Comparison of ENCODE assay signal across 9 cellular contexts in genomic region chr1:78840447-78841251, GRCh38.
DNase-seq lines count a peak whose midpoint lies in the region; ATAC-seq, FAIRE-seq and TF ChIP-seq lines count a peak whose summit lies in the region.
"Had no signal": no experiment of that assay in that cellular context is flagged by ENCODE, and none has a peak within 500 bp of the region (broad histone marks: within the 10 kb centered on the region; RNA-seq: fewer than 3 reads in every experiment).

No MANE protein-coding gene starts in this region.

- TF ChIP-seq CTCF in GM12865 (IDR thresholded peaks at IDR 0.05; ENCODE audit: insufficient read depth, low read depth, low read length, missing control alignments): no peak
- no peak for TF ChIP-seq CTCF in GM12878 (IDR thresholded peaks at IDR 0.05 in 2 of 3, conservative IDR thresholded peaks at IDR 0.05 in 1 of 3; ENCODE audit: control insufficient read depth in 2 of 3, extremely low read depth in 1 of 3, insufficient read depth in 1 of 3, low read depth in 3 of 3, low read length in 3 of 3)
- TF ChIP-seq CTCF in CD14-positive monocyte (IDR thresholded peaks at IDR 0.05): no peak

- H3K4me3 Mint-ChIP-seq in CD14-positive monocyte: no peak overlapping the region

- no peaks in the 10 kb centered on the region for H3K27me3 Mint-ChIP-seq in CD14-positive monocyte (ENCODE audit: low read depth in 3 of 3)

- H3K4me2 ChIP-seq in GM12878 (ENCODE audit: control insufficient read depth, insufficient read depth) (no peak overlapping the region), neuronal stem cell (ENCODE audit: insufficient read depth, low read length, poor library complexity, severe bottlenecking) (no peak overlapping the region)

- WGBS in GM12878 (ENCODE audit: insufficient coverage, insufficient replicate concordance, low lambda C conversion rate, missing lambda C conversion rate): 18% methylated on average over 8 of the region's 8 CpGs
- WGBS in neuronal stem cell (ENCODE audit: extremely low coverage in 2 of 2, insufficient read length in 2 of 2, insufficient replicate concordance in 1 of 2), 2 donors: no CpG with 5 or more reads among the region's 8 CpGs

- H3K27me3 ChIP-seq in MG63: no peaks in the 10 kb centered on the region
- no peaks in the 10 kb centered on the region for H3K27me3 ChIP-seq in GM12878 (replicated peaks in 1 of 2; ENCODE audit: control insufficient read depth in 2 of 2, insufficient read depth in 2 of 2, low read length in 1 of 2)
- H3K27me3 ChIP-seq in neuronal stem cell (ENCODE audit: control insufficient read depth in 3 of 3, insufficient read depth in 3 of 3, low read depth in 1 of 3, low read length in 3 of 3): no peaks in the 10 kb centered on the region

- no peak overlapping the region for H4K8ac ChIP-seq in neuronal stem cell (ENCODE audit: low read depth, low read length)

- H2AFZ ChIP-seq in GM12878 (ENCODE audit: control insufficient read depth, low read depth, low read length): no peak overlapping the region
- H2AFZ ChIP-seq in neuronal stem cell (ENCODE audit: low read length): peak overlapping the region; percentile 48

- no peaks in the 10 kb centered on the region for H3K79me2 ChIP-seq in GM12878 (ENCODE audit: control insufficient read depth, insufficient read depth, low read length)

- intact Hi-C loops in GM12878 (cut with micrococcal nuclease; ENCODE audit: unreplicated experiment) (no loop called here), CD14-positive monocyte (cut with micrococcal nuclease) (loop anchor here in 1 of 2 donors (5.0 kb wide), 1 partner anchor 512 kb away; no protein-coding TSS in a partner anchor)

- H3K9me3 ChIP-seq in MG63 (no peaks in the 10 kb centered on the region; the same call in 1 of the 2 replicates), GM12878 (replicated peaks; ENCODE audit: control insufficient read depth, insufficient read depth, low read length) (no peaks in the 10 kb centered on the region), neuronal stem cell (replicated peaks in 1 of 2; ENCODE audit: control insufficient read depth in 2 of 2, insufficient read depth in 1 of 2, low read depth in 1 of 2, low read length in 2 of 2) (no peaks in the 10 kb centered on the region)

- H3K23ac ChIP-seq in neuronal stem cell (ENCODE audit: low read depth, low read length, poor library complexity): no peak overlapping the region

- H2BK12ac ChIP-seq in neuronal stem cell (ENCODE audit: low read length): no peak overlapping the region

- CTCF ChIA-PET in GM12878 (lab: Yijun Ruan, JAX): interaction anchor here (0.6 to 3.2 kb wide), 18 partner anchors 12 to 1758 kb away, joined by 3 to 91 read pairs (median 4); no protein-coding TSS in a partner anchor

- H3K9ac ChIP-seq in GM12878 (ENCODE audit: control insufficient read depth, insufficient read depth, low read length) (no peak overlapping the region), neuronal stem cell (ENCODE audit: low read depth, low read length, poor library complexity) (no peak overlapping the region)

- in situ Hi-C loops in GM12878 (cut with MboI): no loop called here

- H3K36me3 Mint-ChIP-seq in CD14-positive monocyte: no peaks in the 10 kb centered on the region

- no peak overlapping the region for H4K91ac ChIP-seq in neuronal stem cell (ENCODE audit: low read depth, low read length, poor library complexity)

- no peak overlapping the region for H2BK15ac ChIP-seq in neuronal stem cell (ENCODE audit: low read length)

- H3K18ac ChIP-seq in neuronal stem cell (ENCODE audit: low read length): no peak overlapping the region

- no peaks in the 10 kb centered on the region for H3K36me3 ChIP-seq in MG63
- H3K36me3 ChIP-seq in GM12878 (ENCODE audit: control insufficient read depth in 2 of 2, insufficient read depth in 2 of 2, low read length in 1 of 2): no peaks in the 10 kb centered on the region
- H3K36me3 ChIP-seq in neuronal stem cell (replicated peaks in 1 of 2; ENCODE audit: control insufficient read depth in 2 of 2, insufficient read depth in 2 of 2, low read length in 2 of 2): no peaks in the 10 kb centered on the region

- TF ChIP-seq RAD21 in GM12878 (IDR thresholded peaks at IDR 0.05; ENCODE audit: insufficient read depth, low read depth, low read length): no peak

- H3K27ac Mint-ChIP-seq in CD14-positive monocyte: no peak overlapping the region

- BruUV-seq in GM12878 (replicated peaks; lab: Mats Ljungman, UMichigan): no TSS peak

- H3K14ac ChIP-seq in neuronal stem cell (ENCODE audit: low read length): no peak overlapping the region

- RAD21 ChIA-PET in GM12878 (lab: Charles Lee; ENCODE audit: unreplicated experiment): interaction anchor here (0.8 to 4.7 kb wide), 9 partner anchors 14 to 517 kb away, joined by 3 to 42 read pairs (median 5); no protein-coding TSS in a partner anchor

- no peaks in the 10 kb centered on the region for H3K9me3 Mint-ChIP-seq in CD14-positive monocyte

- H2AK5ac ChIP-seq in neuronal stem cell (ENCODE audit: low read depth, low read length): no peak overlapping the region

- no peak overlapping the region for H3K4ac ChIP-seq in neuronal stem cell (ENCODE audit: low read length)

- no peaks in the 10 kb centered on the region for H4K20me1 ChIP-seq in GM12878 (ENCODE audit: control insufficient read depth, insufficient read depth)

- H3K4me1 ChIP-seq in GM12878 (ENCODE audit: control insufficient read depth, insufficient read depth, low read length) (no peaks in the 10 kb centered on the region), neuronal stem cell (ENCODE audit: control insufficient read depth in 2 of 2, insufficient read depth in 1 of 2, low read depth in 1 of 2, low read length in 2 of 2) (peaks cover 4% of the 10 kb centered on the region in 2 donors)

- no peak overlapping the region for H3K4me3 ChIP-seq in GM12865 (ENCODE audit: low read depth, low read length)
- no peak overlapping the region for H3K4me3 ChIP-seq in MG63
- no peak overlapping the region for H3K4me3 ChIP-seq in GM12878
- no peak overlapping the region for H3K4me3 ChIP-seq in neuronal stem cell (ENCODE audit: low read length in 2 of 2)
- H3K4me3 ChIP-seq: coronary artery had no signal

- DNase-seq in GM12865 (ENCODE audit: low read depth): peak; percentile 11
- DNase-seq in MG63: peak; percentile 30
- no peak for DNase-seq in GM12878 (ENCODE audit: low read depth, low spot score)
- DNase-seq in neuronal stem cell (ENCODE audit: low spot score): peak; percentile 30
- no peak for DNase-seq in CD14-positive monocyte (ENCODE audit: low spot score)
- no peak for DNase-seq in NCI-H1436 treated with DMSO at 0.1 percent for 48 hours (lab: John Stamatoyannopoulos, UW)
- DNase-seq in MV-4-11 (lab: John Stamatoyannopoulos, UW): no peak

- no peak for TF ChIP-seq EP300 in GM12878 (IDR thresholded peaks at IDR 0.05; ENCODE audit: borderline replicate concordance in 1 of 2, control insufficient read depth in 1 of 2, low read depth in 2 of 2, low read length in 2 of 2)

- no peaks in the 10 kb centered on the region for H3K79me1 ChIP-seq in neuronal stem cell (ENCODE audit: low read depth, low read length)

- H3K27ac ChIP-seq in GM12878 (ENCODE audit: control insufficient read depth, insufficient read depth) (no peak overlapping the region), neuronal stem cell (replicated peaks; ENCODE audit: low read length) (no peak overlapping the region)
- H3K27ac ChIP-seq: coronary artery had no signal

- no peak overlapping the region for H2BK120ac ChIP-seq in neuronal stem cell (ENCODE audit: low read depth, low read length)

- peak; percentile 64 for ATAC-seq in GM12878
- ATAC-seq in GM21825 (IDR thresholded peaks at IDR 0.05; ENCODE audit: unreplicated experiment): no peak

- TF ChIP-seq POLR2A in GM12878 (IDR thresholded peaks at IDR 0.05; ENCODE audit: low read depth, low read length): no peak

- H2BK5ac ChIP-seq in neuronal stem cell (ENCODE audit: low read length): no peak overlapping the region

- POLR2A ChIA-PET in GM12878 (lab: Charles Lee): interaction anchor here (0.9 kb wide), 1 partner anchor 14 kb away, joined by 4 read pairs; no protein-coding TSS in a partner anchor

- SMC1A ChIA-PET in GM12878 (lab: Charles Lee; ENCODE audit: uncharacterized antibody, unreplicated experiment): interaction anchor here (0.6 to 2.9 kb wide), 12 partner anchors 11 to 513 kb away, joined by 3 to 30 read pairs (median 4); no protein-coding TSS in a partner anchor

- no peak for FAIRE-seq in GM12878 (lab: Jason Lieb, UNC)

- H3K4me1 Mint-ChIP-seq in CD14-positive monocyte: peaks cover 6% of the 10 kb centered on the region

TF ChIP-seq in GM12878, 131 proteins besides CTCF, POLR2A, EP300 and RAD21:
- no peak for TF ChIP-seq CHD4 (IDR thresholded peaks at IDR 0.05)
- TF ChIP-seq, protein P1, sequence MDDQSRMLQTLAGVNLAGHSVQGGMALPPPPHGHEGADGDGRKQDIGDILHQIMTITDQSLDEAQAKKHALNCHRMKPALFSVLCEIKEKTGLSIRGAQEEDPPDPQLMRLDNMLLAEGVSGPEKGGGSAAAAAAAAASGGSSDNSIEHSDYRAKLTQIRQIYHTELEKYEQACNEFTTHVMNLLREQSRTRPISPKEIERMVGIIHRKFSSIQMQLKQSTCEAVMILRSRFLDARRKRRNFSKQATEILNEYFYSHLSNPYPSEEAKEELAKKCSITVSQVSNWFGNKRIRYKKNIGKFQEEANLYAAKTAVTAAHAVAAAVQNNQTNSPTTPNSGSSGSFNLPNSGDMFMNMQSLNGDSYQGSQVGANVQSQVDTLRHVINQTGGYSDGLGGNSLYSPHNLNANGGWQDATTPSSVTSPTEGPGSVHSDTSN (IDR thresholded peaks at IDR 0.05; ENCODE audit: insufficient replicate concordance, low read depth, low read length): peak; percentile 78
- TF ChIP-seq PKNOX1 (IDR thresholded peaks at IDR 0.05): peak; percentile 91
TF ChIP-seq in GM12878: peak in this region for 2.

Comparison
In these comparisons a context has a peak if more than half of its experiments do, and no peak if none do; other contexts are left out.
1. DNase-seq: peak in GM12865 (single experiment), MG63 (single experiment) and neuronal stem cell (single experiment); none in GM12878 (single experiment), CD14-positive monocyte (single experiment), NCI-H1436 treated with DMSO at 0.1 percent for 48 hours (single experiment) and MV-4-11 (single experiment).